22 cellular contexts compared by ENCODE assay signal in genomic region chr13:94080527-94080926, GRCh38.
"Had no signal": no experiment of that assay in that cellular context is flagged by ENCODE, and none has a peak within 500 bp of the region (broad histone marks: within the 10 kb centered on the region; RNA-seq: fewer than 3 reads in every experiment).

No MANE protein-coding gene starts in this region.

- H3K36me3 ChIP-seq: esophagus muscularis mucosa, gastrocnemius medialis, spleen, tibial nerve had no signal

- H3K27me3 ChIP-seq: esophagus muscularis mucosa, gastrocnemius medialis, spleen, tibial nerve had no signal

- H3K27ac ChIP-seq: esophagus muscularis mucosa, gastrocnemius medialis, spleen, tibial nerve had no signal

- ATAC-seq: gastrocnemius medialis, left ventricle myocardium superior, natural killer cell, right cardiac atrium had no signal

- H3K4me3 ChIP-seq: esophagus muscularis mucosa, gastrocnemius medialis, spleen, tibial nerve had no signal

- DNase-seq: activated CD4-positive, alpha-beta memory T cell treated with anti-CD3 and anti-CD28 coated beads for 36 hours; activated CD4-positive, alpha-beta T cell treated with anti-CD3 and anti-CD28 coated beads, Interleukin-2, amount 10 ng/mL, durations not matched to agents 24 days and 14 days; activated CD4-positive, CD25-positive, alpha-beta regulatory T cell treated with anti-CD3 and anti-CD28 coated beads, Interleukin-2, amount 50 U/mL, for 72 hours; activated CD8-positive, alpha-beta memory T cell treated with anti-CD3 and anti-CD28 coated beads, Interleukin-2, amount 50 U/mL, for 48 hours; activated gamma-delta T cell; activated naive CD4-positive, alpha-beta T cell treated with anti-CD3 and anti-CD28 coated beads, Interleukin-2, amount 10 ng/mL, durations not matched to agents 7 days and 5 days; activated naive CD8-positive, alpha-beta T cell treated with anti-CD3 and anti-CD28 coated beads, Interleukin-2, amount 10 ng/mL, durations not matched to agents 7 days and 5 days; activated T-cell treated with anti-CD3 and anti-CD28 coated beads, Interleukin-2, amount 50 U/mL, for 24 hours; amniotic stem cell; central memory CD4-positive, alpha-beta T cell; gastrocnemius medialis; glutamatergic neuron; islet precursor cell; left ventricle myocardium superior; natural killer cell; posterior cingulate gyrus; right cardiac atrium; spleen; stimulated activated naive CD4-positive, alpha-beta T cell treated with Interleukin-2 at 50 U/mL for 16 hours; T-helper 1 cell had no signal

- H3K4me1 ChIP-seq: esophagus muscularis mucosa, gastrocnemius medialis, spleen, tibial nerve had no signal

- H3K9me3 ChIP-seq: esophagus muscularis mucosa, gastrocnemius medialis had no signal
